ENCODE assay signal across 29 cellular contexts in genomic region chr11:101792814-101793213, GRCh38.
"Had no signal": no experiment of that assay in that cellular context is flagged by ENCODE, and none has a peak within 500 bp of the region (broad histone marks: within the 10 kb centered on the region; RNA-seq: fewer than 3 reads in every experiment).

No MANE protein-coding gene starts in this region.

- H3K4me1 ChIP-seq: ascending aorta, body of pancreas, SJCRH30 had no signal

- H3K27me3 ChIP-seq: ascending aorta, body of pancreas, SJCRH30 had no signal

- H3K27ac ChIP-seq: ascending aorta, body of pancreas, SJCRH30, WERI-Rb-1 had no signal

- ATAC-seq: activated CD4-positive, CD25-positive, alpha-beta regulatory T cell treated with anti-CD3 and anti-CD28 coated beads, Interleukin-2, amount 50 U/mL, for 24 hours; activated CD8-positive, alpha-beta T cell treated with anti-CD3 and anti-CD28 coated beads for 36 hours; activated T-cell treated with anti-CD3 and anti-CD28 coated beads, Interleukin-2, amount 50 U/mL, for 72 hours; body of pancreas; Panc1 had no signal

- H3K36me3 ChIP-seq: ascending aorta, SJCRH30, WERI-Rb-1 had no signal

- H3K9me3 ChIP-seq: ascending aorta, body of pancreas, SJCRH30, SK-N-SH had no signal

- H3K4me3 ChIP-seq: ascending aorta, body of pancreas, SJCRH30 had no signal

- DNase-seq: activated CD4-positive, alpha-beta T cell treated with anti-CD3 and anti-CD28 coated beads for 4 hours; activated CD8-positive, alpha-beta memory T cell treated with anti-CD3 and anti-CD28 coated beads, Interleukin-2, amount 50 U/mL, for 4 hours; activated CD8-positive, alpha-beta T cell treated with anti-CD3 and anti-CD28 coated beads for 36 hours; activated gamma-delta T cell treated with Interleukin-2 at 50 U/mL for 16 hours; activated naive CD4-positive, alpha-beta T cell treated with anti-CD3 and anti-CD28 coated beads, Interleukin-2, amount 10 ng/mL, durations not matched to agents 7 days and 5 days; activated naive CD8-positive, alpha-beta T cell treated with anti-CD3 and anti-CD28 coated beads for 36 hours; activated T-cell treated with anti-CD3 and anti-CD28 coated beads, Interleukin-2, amount 50 U/mL, for 72 hours; body of pancreas; central memory CD4-positive, alpha-beta T cell; Kasumi-1; NCI-H1048; NCI-H146; NCI-H187 treated with DMSO at 0.1 percent for 48 hours; NCI-H2081 treated with DMSO at 0.1 percent for 48 hours; NCI-H2171; NCI-H226; NCI-H526 treated with DMSO at 0.1 percent for 48 hours; NCI-H82; NK-92 treated with Interleukin-12 subunit alpha and Interleukin-12 subunit beta, amount 100 ng/mL, for 24 hours; OCI-M1; Right ventricle myocardium superior; RPMI8226; SJCRH30; SK-N-SH; T-helper 1 cell; WERI-Rb-1 had no signal
